ENCODE assay signal across 10 cellular contexts in genomic region chr5:172717481-172718195, GRCh38. TPM values are rescaled to one million over a fixed set of nuclear protein-coding genes. Genes with fewer than 3 reads are reported as not detected.
A peak's percentile ranks its signal among the peaks of the same experiment; 100 is the strongest.
DNase-seq lines count a peak whose midpoint lies in the region; ATAC-seq and TF ChIP-seq lines count a peak whose summit lies in the region.
"Had no signal": no experiment of that assay in that cellular context is flagged by ENCODE, and none has a peak within 500 bp of the region (broad histone marks: within the 10 kb centered on the region; RNA-seq: fewer than 3 reads in every experiment).

No MANE protein-coding gene starts in this region.

- no peak overlapping the region; the same call in 1 of the 2 replicates for H3K4me2 ChIP-seq in GM23338
- no peak overlapping the region for H3K4me2 ChIP-seq in Karpas-422 (ENCODE audit: low read depth, low read length, poor library complexity, severe bottlenecking)

- POLR2A ChIA-PET in RWPE1 (lab: Yijun Ruan, JAX; ENCODE audit: low non-redundant PET), result interaction anchor here (0.5 kb wide), 1 partner anchor 50 kb away, joined by 3 read pairs; no protein-coding TSS in a partner anchor

- ATAC-seq in GM23338, result no peak
- no peak for ATAC-seq in lower lobe of right lung
- no peak for ATAC-seq in esophagus mucosa

- H3K27ac Mint-ChIP-seq in GM23338, result no peak overlapping the region

- peaks cover 14% of the 10 kb centered on the region for H3K27me3 Mint-ChIP-seq in GM23338 (ENCODE audit: insufficient read depth, low read depth, poor library complexity)

- H2AFZ ChIP-seq in GM23338 (peak overlapping the region; percentile 99), Karpas-422 (ENCODE audit: low read length) (no peak overlapping the region)

- H3F3A ChIP-seq in GM23338 (replicated peaks; ENCODE audit: low read depth), result no peaks in the 10 kb centered on the region

- H3K4me1 ChIP-seq in GM23338 (ENCODE audit: insufficient read depth) (peaks cover 4% of the 10 kb centered on the region; the same call in 1 of the 2 replicates), lower lobe of right lung (peaks cover 80% of the 10 kb centered on the region), spleen (peaks cover 38 to 68% (median 57%) of the 10 kb centered on the region in 6 donors), Karpas-422 (ENCODE audit: low read length) (no peaks in the 10 kb centered on the region)
- H3K4me1 ChIP-seq: BE2C had no signal

- TF ChIP-seq CTCF in GM23338 (conservative IDR thresholded peaks at IDR 0.05; ENCODE audit: low read depth in 2 of 2) (no peak), RWPE1 (conservative IDR thresholded peaks at IDR 0.05; ENCODE audit: low read depth) (no peak), lower lobe of right lung (IDR thresholded peaks at IDR 0.05) (no peak), spleen (IDR thresholded peaks at IDR 0.05 in 8 of 11, conservative IDR thresholded peaks at IDR 0.05 in 3 of 11) (no peak)

- 72 to 84% (median 76%) methylated on average over 15 to 16 of the region's 16 CpGs for WGBS in spleen, 5 donors

- H3K36me3 ChIP-seq in GM23338 (ENCODE audit: insufficient read depth), result no peaks in the 10 kb centered on the region
- H3K36me3 ChIP-seq in lower lobe of right lung, result no peaks in the 10 kb centered on the region
- no peaks in the 10 kb centered on the region for H3K36me3 ChIP-seq in spleen
- H3K36me3 ChIP-seq in Karpas-422 (ENCODE audit: insufficient read depth, low read length), result no peaks in the 10 kb centered on the region
- H3K36me3 ChIP-seq: BE2C, transverse colon had no signal

- intact Hi-C loops in lower lobe of right lung (cut with DNase I) (no loop called here), spleen (cut with DNase I; ENCODE audit: low total_unique reads) (loop anchor here (5.0 to 10.0 kb wide), 2 partner anchors 50 to 427 kb away; partner anchors contain the start of gene BNIP1)

- no peaks in the 10 kb centered on the region for H3K9me3 Mint-ChIP-seq in GM23338

- no peak overlapping the region for H3K4me3 Mint-ChIP-seq in GM23338

- H3K4me1 Mint-ChIP-seq in GM23338, result peaks cover 2% of the 10 kb centered on the region; the same call in 1 of the 3 replicates

- no peaks in the 10 kb centered on the region for H3K79me2 ChIP-seq in GM23338 (replicated peaks; ENCODE audit: insufficient read depth)
- no peaks in the 10 kb centered on the region for H3K79me2 ChIP-seq in Karpas-422 (ENCODE audit: low read length)

- CTCF ChIA-PET in RWPE1 (lab: Yijun Ruan, JAX), result interaction anchor here (0.5 to 2.0 kb wide), 19 partner anchors 9 to 1351 kb away, joined by 3 to 39 read pairs (median 4); partner anchors contain the start of gene DUSP1

- DNase-seq in GM23338 (ENCODE audit: low spot score) (no peak), RWPE1 (ENCODE audit: low spot score) (no peak), lower lobe of right lung (no peak), spleen (peak; percentile 61), Karpas-422 (no peak), NCI-H446 treated with DMSO at 0.1 percent for 48 hours (lab: John Stamatoyannopoulos, UW) (no peak)
- DNase-seq: SIG-M5 had no signal

- 0 out of 2 replicates have a peak overlapping the region, but pooled peaks have one; percentile 43 for H3K4me3 ChIP-seq in GM23338
- H3K4me3 ChIP-seq in lower lobe of right lung, result no peak overlapping the region
- H3K4me3 ChIP-seq in spleen, result no peak overlapping the region
- no peak overlapping the region for H3K4me3 ChIP-seq in Karpas-422 (ENCODE audit: low read length)
- H3K4me3 ChIP-seq: transverse colon had no signal

- H3K9me2 ChIP-seq in GM23338 (ENCODE audit: insufficient read depth), result 0 out of 2 replicates have a peak, but pooled peaks cover 6% of the 10 kb centered on the region
- no peaks in the 10 kb centered on the region for H3K9me2 ChIP-seq in Karpas-422 (replicated peaks; ENCODE audit: insufficient read depth, low read length)

- no peaks in the 10 kb centered on the region for H3K36me3 Mint-ChIP-seq in GM23338 (ENCODE audit: low read depth)

- H3K9me3 ChIP-seq in lower lobe of right lung (no peaks in the 10 kb centered on the region), spleen (no peaks in the 10 kb centered on the region), Karpas-422 (ENCODE audit: low read length) (no peaks in the 10 kb centered on the region)
- H3K9me3 ChIP-seq: BE2C, transverse colon had no signal

- H3K27ac ChIP-seq in GM23338 (ENCODE audit: low read depth) (no peak overlapping the region), RWPE1 (peak overlapping the region; percentile 74), lower lobe of right lung (peak overlapping the region; percentile 87), spleen (peak overlapping the region in 2 of 8 donors; percentile 85 to 86), Karpas-422 (ENCODE audit: low read length) (no peak overlapping the region)

- no peak overlapping the region for H3K9ac ChIP-seq in Karpas-422 (ENCODE audit: low read length)

- H3K27me3 ChIP-seq in GM23338 (ENCODE audit: insufficient read depth) (peaks cover 12% of the 10 kb centered on the region; the same call in 1 of the 2 replicates), lower lobe of right lung (ENCODE audit: low read depth) (no peaks in the 10 kb centered on the region), spleen (replicated peaks in 1 of 7) (peaks cover 0 to 2% (median 0%) of the 10 kb centered on the region in 7 donors), Karpas-422 (ENCODE audit: low read length) (no peaks in the 10 kb centered on the region)
- H3K27me3 ChIP-seq: BE2C, transverse colon had no signal

- no peak for TF ChIP-seq POLR2A in spleen (IDR thresholded peaks at IDR 0.05)

- H4K20me1 ChIP-seq in GM23338 (replicated peaks; ENCODE audit: insufficient read depth) (no peaks in the 10 kb centered on the region; the same call in 1 of the 2 replicates), Karpas-422 (ENCODE audit: insufficient read depth, low read depth, low read length) (no peaks in the 10 kb centered on the region)

TF ChIP-seq in GM23338, 12 proteins besides CTCF, POLR2A, EP300 and RAD21 (continues in another document):
- TF ChIP-seq EZH2phosphoT487 (IDR thresholded peaks at IDR 0.05; ENCODE audit: unreplicated experiment), result no peak
- TF ChIP-seq, protein P1, sequence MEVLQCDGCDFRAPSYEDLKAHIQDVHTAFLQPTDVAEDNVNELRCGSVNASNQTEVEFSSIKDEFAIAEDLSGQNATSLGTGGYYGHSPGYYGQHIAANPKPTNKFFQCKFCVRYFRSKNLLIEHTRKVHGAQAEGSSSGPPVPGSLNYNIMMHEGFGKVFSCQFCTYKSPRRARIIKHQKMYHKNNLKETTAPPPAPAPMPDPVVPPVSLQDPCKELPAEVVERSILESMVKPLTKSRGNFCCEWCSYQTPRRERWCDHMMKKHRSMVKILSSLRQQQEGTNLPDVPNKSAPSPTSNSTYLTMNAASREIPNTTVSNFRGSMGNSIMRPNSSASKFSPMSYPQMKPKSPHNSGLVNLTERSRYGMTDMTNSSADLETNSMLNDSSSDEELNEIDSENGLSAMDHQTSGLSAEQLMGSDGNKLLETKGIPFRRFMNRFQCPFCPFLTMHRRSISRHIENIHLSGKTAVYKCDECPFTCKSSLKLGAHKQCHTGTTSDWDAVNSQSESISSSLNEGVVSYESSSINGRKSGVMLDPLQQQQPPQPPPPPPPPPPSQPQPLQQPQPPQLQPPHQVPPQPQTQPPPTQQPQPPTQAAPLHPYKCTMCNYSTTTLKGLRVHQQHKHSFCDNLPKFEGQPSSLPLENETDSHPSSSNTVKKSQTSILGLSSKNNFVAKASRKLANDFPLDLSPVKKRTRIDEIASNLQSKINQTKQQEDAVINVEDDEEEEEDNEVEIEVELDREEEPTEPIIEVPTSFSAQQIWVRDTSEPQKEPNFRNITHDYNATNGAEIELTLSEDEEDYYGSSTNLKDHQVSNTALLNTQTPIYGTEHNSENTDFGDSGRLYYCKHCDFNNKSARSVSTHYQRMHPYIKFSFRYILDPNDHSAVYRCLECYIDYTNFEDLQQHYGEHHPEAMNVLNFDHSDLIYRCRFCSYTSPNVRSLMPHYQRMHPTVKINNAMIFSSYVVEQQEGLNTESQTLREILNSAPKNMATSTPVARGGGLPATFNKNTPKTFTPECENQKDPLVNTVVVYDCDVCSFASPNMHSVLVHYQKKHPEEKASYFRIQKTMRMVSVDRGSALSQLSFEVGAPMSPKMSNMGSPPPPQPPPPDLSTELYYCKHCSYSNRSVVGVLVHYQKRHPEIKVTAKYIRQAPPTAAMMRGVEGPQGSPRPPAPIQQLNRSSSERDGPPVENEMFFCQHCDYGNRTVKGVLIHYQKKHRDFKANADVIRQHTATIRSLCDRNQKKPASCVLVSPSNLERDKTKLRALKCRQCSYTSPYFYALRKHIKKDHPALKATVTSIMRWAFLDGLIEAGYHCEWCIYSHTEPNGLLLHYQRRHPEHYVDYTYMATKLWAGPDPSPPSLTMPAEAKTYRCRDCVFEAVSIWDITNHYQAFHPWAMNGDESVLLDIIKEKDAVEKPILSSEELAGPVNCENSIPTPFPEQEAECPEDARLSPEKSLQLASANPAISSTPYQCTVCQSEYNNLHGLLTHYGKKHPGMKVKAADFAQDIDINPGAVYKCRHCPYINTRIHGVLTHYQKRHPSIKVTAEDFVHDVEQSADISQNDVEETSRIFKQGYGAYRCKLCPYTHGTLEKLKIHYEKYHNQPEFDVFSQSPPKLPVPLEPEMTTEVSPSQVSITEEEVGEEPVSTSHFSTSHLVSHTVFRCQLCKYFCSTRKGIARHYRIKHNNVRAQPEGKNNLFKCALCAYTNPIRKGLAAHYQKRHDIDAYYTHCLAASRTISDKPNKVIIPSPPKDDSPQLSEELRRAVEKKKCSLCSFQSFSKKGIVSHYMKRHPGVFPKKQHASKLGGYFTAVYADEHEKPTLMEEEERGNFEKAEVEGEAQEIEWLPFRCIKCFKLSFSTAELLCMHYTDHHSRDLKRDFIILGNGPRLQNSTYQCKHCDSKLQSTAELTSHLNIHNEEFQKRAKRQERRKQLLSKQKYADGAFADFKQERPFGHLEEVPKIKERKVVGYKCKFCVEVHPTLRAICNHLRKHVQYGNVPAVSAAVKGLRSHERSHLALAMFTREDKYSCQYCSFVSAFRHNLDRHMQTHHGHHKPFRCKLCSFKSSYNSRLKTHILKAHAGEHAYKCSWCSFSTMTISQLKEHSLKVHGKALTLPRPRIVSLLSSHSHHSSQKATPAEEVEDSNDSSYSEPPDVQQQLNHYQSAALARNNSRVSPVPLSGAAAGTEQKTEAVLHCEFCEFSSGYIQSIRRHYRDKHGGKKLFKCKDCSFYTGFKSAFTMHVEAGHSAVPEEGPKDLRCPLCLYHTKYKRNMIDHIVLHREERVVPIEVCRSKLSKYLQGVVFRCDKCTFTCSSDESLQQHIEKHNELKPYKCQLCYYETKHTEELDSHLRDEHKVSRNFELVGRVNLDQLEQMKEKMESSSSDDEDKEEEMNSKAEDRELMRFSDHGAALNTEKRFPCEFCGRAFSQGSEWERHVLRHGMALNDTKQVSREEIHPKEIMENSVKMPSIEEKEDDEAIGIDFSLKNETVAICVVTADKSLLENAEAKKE (CRISPR knock-in tag; IDR thresholded peaks at IDR 0.05), result no peak

RNA-seq across cellular contexts. Expression of gene DUSP1, which starts 53.4 kb away (rescaled TPM):
- 12.8 and 17.2 TPM in 2 replicates for total RNA-seq in GM23338 (2014; rRNA removed; shearing (Covaris generic))
- polyA plus RNA-seq in GM23338 (2016; fragmentation: Nextera tagmentation; extraction: Ambion mirVana) (8.7 and 9.7 TPM in 2 replicates), spleen (100 to 1,000 TPM in 1 of 3 donors, 10 to 100 TPM in 2; 46.0 to 116 (median 68.9) TPM)
- total RNA-seq in lower lobe of right lung (367 TPM), spleen (100 to 1,000 TPM; 197 to 818 (median 376) TPM), esophagus mucosa (101 TPM)
- total RNA-seq in Karpas-422 (2014; rRNA removed; shearing (Covaris generic); ENCODE audit: low replicate concordance), result 9.0 and 10.5 TPM in 2 replicates

Comparison
In these comparisons a context has a peak if more than half of its experiments do, and no peak if none do; other contexts are left out.
1. H3K27ac ChIP-seq: peak in RWPE1 (single experiment) and lower lobe of right lung (single experiment); none in GM23338 (single experiment) and Karpas-422 (single experiment).